ENCODE assay signal across 7 cellular contexts in the genomic region with DNA sequence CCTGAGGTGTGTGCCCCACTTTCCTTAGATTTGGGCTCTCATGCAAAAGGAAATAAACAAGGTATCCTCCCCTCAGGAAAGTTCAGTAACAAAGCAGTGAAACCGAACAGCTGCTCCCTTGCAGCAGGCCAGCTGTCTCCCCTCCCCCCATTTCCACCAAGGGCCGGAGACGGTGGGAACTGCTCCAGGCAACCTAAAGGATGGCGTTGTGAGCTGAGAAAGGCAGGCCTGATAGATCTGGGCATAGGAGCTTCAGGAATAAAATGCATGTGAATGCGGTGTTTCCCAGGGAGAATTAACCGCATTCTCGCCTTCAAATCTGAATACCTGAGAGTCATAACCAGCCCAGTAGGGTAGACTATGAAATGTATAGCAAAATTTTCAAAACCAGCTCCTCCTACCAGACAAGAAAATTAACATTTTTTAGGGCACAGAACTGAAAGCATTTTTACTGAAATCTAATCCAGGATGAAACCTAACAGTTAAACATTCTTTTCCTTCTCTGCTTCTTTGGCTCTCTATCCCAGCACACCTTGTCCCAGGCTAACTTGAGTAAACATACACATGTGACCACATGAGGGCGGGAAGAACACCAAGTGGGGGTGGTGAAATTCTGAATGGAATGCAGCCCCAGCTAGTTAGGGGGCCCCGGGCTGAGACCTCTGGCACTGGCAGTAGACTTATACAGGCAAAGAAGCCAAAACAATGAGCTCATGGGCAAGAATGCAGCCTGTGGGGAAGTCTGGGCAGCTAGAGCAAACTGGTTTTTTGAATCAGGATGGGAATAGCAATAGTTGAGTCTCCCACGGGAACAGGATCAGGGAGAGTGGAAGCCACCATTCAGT. TPM values are rescaled to one million over a fixed set of nuclear protein-coding genes. Genes with fewer than 3 reads are reported as not detected.
DNase-seq lines count a peak whose midpoint lies in the region; ATAC-seq and TF ChIP-seq lines count a peak whose summit lies in the region.

No MANE protein-coding gene starts in this region.

- peaks cover 99% of the 10 kb centered on the region in 2 experiments for H3K4me1 ChIP-seq in neutrophil (ENCODE audit: control insufficient read depth in 1 of 2, insufficient read depth in 1 of 2, low read depth in 1 of 2, low read length in 1 of 2)

- H3K4me3 ChIP-seq in GM08714 (ENCODE audit: low read length) (peak overlapping the region; percentile 45; the same call in 1 of the 2 replicates), neutrophil (ENCODE audit: low read depth in 1 of 2, low read length in 1 of 2) (peak overlapping the region; percentile 69 to 97)

- peaks cover 9 to 23% of the 10 kb centered on the region in 2 donors for H3K36me3 Mint-ChIP-seq in activated naive CD4-positive, alpha-beta T cell treated with anti-CD3 and anti-CD28 coated beads, Interleukin-2, amount 50 U/mL, for 72 hours

- peak overlapping the region; percentile 99 for H3K27ac ChIP-seq in neutrophil

- no peaks in the 10 kb centered on the region for H3K27me3 ChIP-seq in neutrophil

- no peaks in the 10 kb centered on the region for H3K9me3 ChIP-seq in neutrophil

- peak overlapping the region; percentile 96 to 99 for H3K27ac Mint-ChIP-seq in activated naive CD4-positive, alpha-beta T cell treated with anti-CD3 and anti-CD28 coated beads, Interleukin-2, amount 50 U/mL, for 72 hours

- TF ChIP-seq CTCF in neutrophil (IDR thresholded peaks at IDR 0.05): no peak

- ATAC-seq in HG02870 (IDR thresholded peaks at IDR 0.05; ENCODE audit: unreplicated experiment) (peak; percentile 13), HG03342 (IDR thresholded peaks at IDR 0.05; ENCODE audit: unreplicated experiment) (no peak)
- peak; percentile 22 to 36 for ATAC-seq in activated naive CD4-positive, alpha-beta T cell treated with anti-CD3 and anti-CD28 coated beads, Interleukin-2, amount 50 U/mL, for 72 hours

- H3K36me3 ChIP-seq in neutrophil: peaks cover 92% of the 10 kb centered on the region

- DNase-seq in NCI-H524 treated with DMSO at 0.1 percent for 48 hours (lab: John Stamatoyannopoulos, UW) (peak; percentile 55), glomerular visceral epithelial cell (ENCODE audit: extremely low spot score) (peak; percentile 98)
- DNase-seq in activated naive CD4-positive, alpha-beta T cell treated with anti-CD3 and anti-CD28 coated beads, Interleukin-2, amount 50 U/mL, for 72 hours (ENCODE audit: low spot score in 2 of 2): peak in 1 of 2 donors; percentile 69

- H3K9me3 Mint-ChIP-seq in activated naive CD4-positive, alpha-beta T cell treated with anti-CD3 and anti-CD28 coated beads, Interleukin-2, amount 50 U/mL, for 72 hours: no peaks in the 10 kb centered on the region

RNA-seq across cellular contexts. Expression of a gene that starts 11.5 kb away (rescaled TPM):
- total RNA-seq in activated naive CD4-positive, alpha-beta T cell treated with anti-CD3 and anti-CD28 coated beads, Interleukin-2, amount 50 U/mL, for 72 hours: 100 to 1,000 TPM; 277 to 307 TPM

RNA-seq across cellular contexts. Expression of a gene that starts 18.7 kb away (rescaled TPM):
- 1 to 10 TPM in 1 of 2 donors, under 1 TPM in 1; 0.96 to 2.9 TPM for total RNA-seq in activated naive CD4-positive, alpha-beta T cell treated with anti-CD3 and anti-CD28 coated beads, Interleukin-2, amount 50 U/mL, for 72 hours

RNA-seq across cellular contexts. Expression of a gene that starts 52.4 kb away (rescaled TPM):
- total RNA-seq in activated naive CD4-positive, alpha-beta T cell treated with anti-CD3 and anti-CD28 coated beads, Interleukin-2, amount 50 U/mL, for 72 hours: under 1 TPM; 0.66 to 0.89 TPM
